ENCODE assay signal across 28 cellular contexts in genomic region chr1:224782601-224783000, GRCh38.
DNase-seq lines count a peak whose midpoint lies in the region; ATAC-seq, FAIRE-seq and TF ChIP-seq lines count a peak whose summit lies in the region.
"Had no signal": no experiment of that assay in that cellular context is flagged by ENCODE, and none has a peak within 500 bp of the region (broad histone marks: within the 10 kb centered on the region; RNA-seq: fewer than 3 reads in every experiment).

No MANE protein-coding gene starts in this region.

- H3K9me3 Mint-ChIP-seq in endothelial cell (ENCODE audit: unreplicated experiment): peaks cover 4% of the 10 kb centered on the region
- H3K9me3 Mint-ChIP-seq: GM23338 had no signal

- intact Hi-C loops in spleen (cut with DNase I; ENCODE audit: low total_unique reads): no loop called here

- TF ChIP-seq POLR2A in spleen (IDR thresholded peaks at IDR 0.05): no peak

- H3K4me3 ChIP-seq in HL-60 (replicated peaks; ENCODE audit: insufficient read depth, low read length): no peak overlapping the region
- no peak overlapping the region for H3K4me3 ChIP-seq in spleen
- H3K4me3 ChIP-seq: GM23338, Peyer's patch, prostate gland, sigmoid colon, thoracic aorta had no signal

- CTCF ChIA-PET in GM10248 (lab: Yijun Ruan, JAX): interaction anchor here (0.7 to 1.7 kb wide), 4 partner anchors 11 to 140 kb away, joined by 3 to 4 read pairs (median 3); no protein-coding TSS in a partner anchor

- H3K27ac ChIP-seq in HL-60 (replicated peaks) (0 out of 2 replicates have a peak overlapping the region, but pooled peaks have one; percentile 4), spleen (no peak overlapping the region)
- H3K27ac ChIP-seq: neutrophil, Peyer's patch, prostate gland, sigmoid colon, thoracic aorta had no signal

- H3K27me3 ChIP-seq in HL-60 (ENCODE audit: insufficient read depth, poor library complexity, severe bottlenecking): no peaks in the 10 kb centered on the region
- no peaks in the 10 kb centered on the region for H3K27me3 ChIP-seq in spleen (replicated peaks in 1 of 7)
- H3K27me3 ChIP-seq: neutrophil, Peyer's patch, sigmoid colon had no signal

- H3K4me1 ChIP-seq in spleen: peaks cover 0 to 15% (median 4%) of the 10 kb centered on the region in 6 donors
- H3K4me1 ChIP-seq: Peyer's patch, prostate gland, sigmoid colon had no signal

- TF ChIP-seq CTCF in HL-60 (IDR thresholded peaks at IDR 0.05; ENCODE audit: insufficient read depth, low read length): no peak
- no peak for TF ChIP-seq CTCF in endothelial cell (IDR thresholded peaks at IDR 0.05; ENCODE audit: unreplicated experiment)
- no peak for TF ChIP-seq CTCF in spleen (IDR thresholded peaks at IDR 0.05 in 8 of 11, conservative IDR thresholded peaks at IDR 0.05 in 3 of 11)
- no peak for TF ChIP-seq CTCF in GM10248 (IDR thresholded peaks at IDR 0.05; ENCODE audit: control extremely low read depth, extremely low read depth, low read depth, missing control alignments)

- DNase-seq in GM18507 (ENCODE audit: extremely low spot score, insufficient read length, low read depth) (no peak), HL-60 (ENCODE audit: low read depth in 1 of 2, low spot score in 1 of 2) (no peak), endothelial cell (ENCODE audit: low spot score) (no peak), spleen (no peak), ACHN (no peak), GM10248 (ENCODE audit: extremely low spot score) (no peak), 8988T (no peak)
- DNase-seq: activated CD4-positive, alpha-beta T cell treated with anti-CD3 and anti-CD28 coated beads, Interleukin-2, amount 10 ng/mL, durations not matched to agents 7 days and 5 days; activated gamma-delta T cell treated with Interleukin-2 at 50 U/mL for 16 hours; activated T-cell treated with anti-CD3 and anti-CD28 coated beads, Interleukin-2, amount 50 U/mL, for 4 hours; C1 segment of cervical spinal cord; left ventricle myocardium superior; NCI-H1105; NCI-H1930; NCI-H526; Peyer's patch; SHP77 treated with DMSO at 0.1 percent for 48 hours; sigmoid colon; stimulated activated naive CD4-positive, alpha-beta T cell treated with Interleukin-2 at 50 U/mL for 16 hours; T-helper 9 cell had no signal

- peak overlapping the region; percentile 94 for H3K27ac Mint-ChIP-seq in endothelial cell (ENCODE audit: unreplicated experiment)
- H3K27ac Mint-ChIP-seq: GM23338, WTC11 had no signal

- POLR2A ChIA-PET in GM10248 (lab: Yijun Ruan, JAX): no interaction called here

- H3K4me3 Mint-ChIP-seq in endothelial cell (ENCODE audit: unreplicated experiment): no peak overlapping the region
- H3K4me3 Mint-ChIP-seq: activated CD4-positive, alpha-beta T cell treated with anti-CD3 and anti-CD28 coated beads, Interleukin-2, amount 10 ng/mL, durations not matched to agents 7 days and 5 days; activated T-cell treated with anti-CD3 and anti-CD28 coated beads, Interleukin-2, amount 50 U/mL, for 4 hours; GM23338; WTC11 had no signal

- H3K36me3 ChIP-seq in spleen: no peaks in the 10 kb centered on the region
- H3K36me3 ChIP-seq: neutrophil, Peyer's patch, prostate gland, sigmoid colon, thoracic aorta had no signal

- H3K36me3 Mint-ChIP-seq in endothelial cell (ENCODE audit: low read depth, unreplicated experiment): no peaks in the 10 kb centered on the region
- H3K36me3 Mint-ChIP-seq: IgD-negative memory B cell, WTC11 had no signal

- in situ Hi-C loops in ACHN (cut with HindIII; ENCODE audit: low pct_ligation_motif_present, low pct_unique_long_range_greater_than_20kb, low sequenced_read_pairs): no loop called here

- peak; percentile 5 for FAIRE-seq in GM18507 (lab: Jason Lieb, UNC)
- FAIRE-seq: G401.6 had no signal

- 83 to 88% (median 84%) methylated on average over 2 of the region's 2 CpGs for WGBS in spleen, 5 donors

- peaks cover 6% of the 10 kb centered on the region for H3K27me3 Mint-ChIP-seq in endothelial cell (ENCODE audit: unreplicated experiment)
- H3K27me3 Mint-ChIP-seq: activated CD4-positive, alpha-beta T cell treated with anti-CD3 and anti-CD28 coated beads, Interleukin-2, amount 10 ng/mL, durations not matched to agents 7 days and 5 days; IgD-negative memory B cell had no signal

- H3K4me1 Mint-ChIP-seq in endothelial cell (ENCODE audit: unreplicated experiment): peaks cover 45% of the 10 kb centered on the region

- ATAC-seq in HG02759 (IDR thresholded peaks at IDR 0.05; ENCODE audit: unreplicated experiment): peak; percentile 3
- ATAC-seq: activated T-cell treated with anti-CD3 and anti-CD28 coated beads, Interleukin-2, amount 50 U/mL, for 4 hours; GM23338; left ventricle myocardium superior; WTC11 had no signal

- H3K9me3 ChIP-seq in spleen: no peaks in the 10 kb centered on the region
- H3K9me3 ChIP-seq: neutrophil, Peyer's patch, prostate gland, sigmoid colon, thoracic aorta had no signal
